ENCODE assay signal across 13 cellular contexts in genomic region chr1:29439615-29440014, GRCh38.
DNase-seq lines count a peak whose midpoint lies in the region; ATAC-seq and TF ChIP-seq lines count a peak whose summit lies in the region.
"Had no signal": no experiment of that assay in that cellular context is flagged by ENCODE, and none has a peak within 500 bp of the region (broad histone marks: within the 10 kb centered on the region; RNA-seq: fewer than 3 reads in every experiment).

No MANE protein-coding gene starts in this region.

- DNase-seq in activated effector memory CD4-positive, alpha-beta T cell treated with anti-CD3 and anti-CD28 coated beads, Interleukin-2, amount 50 U/mL, for 16 hours = peak; percentile 25
- no peak for DNase-seq in activated effector memory CD4-positive, alpha-beta T cell treated with Interleukin-2 at 50 U/mL for 16 hours
- peak; percentile 22 for DNase-seq in endodermal cell
- DNase-seq in renal cortical epithelial cell (ENCODE audit: low read depth) = peak; percentile 8
- no peak for DNase-seq in NCI-H524 (lab: John Stamatoyannopoulos, UW)
- DNase-seq in effector memory CD8-positive, alpha-beta T cell = no peak
- DNase-seq: ACHN; CD4-positive, CD25-positive, alpha-beta regulatory T cell; DMS53 had no signal

- H3K4me3 ChIP-seq in HEK293 (ENCODE audit: low read depth, low read length) (no peak overlapping the region), endodermal cell (ENCODE audit: low read length) (no peak overlapping the region)
- H3K4me3 ChIP-seq: BLaER1 treated with 17β-estradiol and CSF1 and Interleukin-3, amounts not matched to agents 10 nM and 100 nM had no signal

- H3K4me1 ChIP-seq in HEK293 (ENCODE audit: control insufficient read depth, insufficient read depth, low read length) (no peaks in the 10 kb centered on the region), endodermal cell (ENCODE audit: control insufficient read depth, insufficient read depth, low read length) (peaks cover 12% of the 10 kb centered on the region)

- H3K27me3 Mint-ChIP-seq in endodermal cell (ENCODE audit: insufficient read depth) = peaks cover 2% of the 10 kb centered on the region
- H3K27me3 Mint-ChIP-seq in effector memory CD8-positive, alpha-beta T cell = peaks cover 19 to 65% of the 10 kb centered on the region in 2 donors

- H3K27ac ChIP-seq in HEK293 (ENCODE audit: extremely low read depth, low read depth, low read length) (no peak overlapping the region), endodermal cell (ENCODE audit: low read depth, low read length) (no peak overlapping the region)
- H3K27ac ChIP-seq: BLaER1 treated with 17β-estradiol and CSF1 and Interleukin-3, amounts not matched to agents 10 nM and 100 nM had no signal

- no peaks in the 10 kb centered on the region for H3K36me3 ChIP-seq in HEK293 (ENCODE audit: control insufficient read depth in 2 of 2, insufficient read depth in 1 of 2, low read length in 2 of 2)
- no peaks in the 10 kb centered on the region for H3K36me3 ChIP-seq in endodermal cell (ENCODE audit: control insufficient read depth, insufficient read depth, low read length)
- H3K36me3 ChIP-seq: BLaER1 treated with 17β-estradiol and CSF1 and Interleukin-3, amounts not matched to agents 10 nM and 100 nM had no signal

- POLR2A ChIA-PET in HEK293 (lab: Yijun Ruan, JAX) = no interaction called here

- H3K9ac ChIP-seq in endodermal cell (ENCODE audit: extremely low read depth, low read length, poor library complexity, severe bottlenecking) = no peak overlapping the region
- H3K9ac ChIP-seq: BLaER1 treated with 17β-estradiol and CSF1 and Interleukin-3, amounts not matched to agents 10 nM and 100 nM had no signal

- H3K9me3 ChIP-seq in HEK293 (ENCODE audit: control insufficient read depth, insufficient read depth, low read depth, low read length) (no peaks in the 10 kb centered on the region), endodermal cell (ENCODE audit: control insufficient read depth, low read length) (no peaks in the 10 kb centered on the region)
- H3K9me3 ChIP-seq: BLaER1 treated with 17β-estradiol and CSF1 and Interleukin-3, amounts not matched to agents 10 nM and 100 nM had no signal

- no peaks in the 10 kb centered on the region for H3K9me3 Mint-ChIP-seq in endodermal cell
- no peaks in the 10 kb centered on the region for H3K9me3 Mint-ChIP-seq in effector memory CD8-positive, alpha-beta T cell

- no peak overlapping the region for H3K4me3 Mint-ChIP-seq in endodermal cell
- H3K4me3 Mint-ChIP-seq in effector memory CD8-positive, alpha-beta T cell = no peak overlapping the region
- H3K4me3 Mint-ChIP-seq: CD4-positive, CD25-positive, alpha-beta regulatory T cell had no signal

- H3K27me3 ChIP-seq in endodermal cell (ENCODE audit: control insufficient read depth, insufficient read depth, low read length, poor library complexity, severe bottlenecking) = no peaks in the 10 kb centered on the region
- H3K27me3 ChIP-seq: BLaER1 treated with 17β-estradiol and CSF1 and Interleukin-3, amounts not matched to agents 10 nM and 100 nM had no signal

- no peak for ATAC-seq in HG02885 (IDR thresholded peaks at IDR 0.05; ENCODE audit: poor library complexity, unreplicated experiment)
- no peak for ATAC-seq in effector memory CD8-positive, alpha-beta T cell (replicated peaks)
- ATAC-seq: HepG2 had no signal

- CTCF ChIA-PET in HEK293 (lab: Yijun Ruan, JAX) = interaction anchor here (0.8 kb wide), 1 partner anchor 100 kb away, joined by 3 read pairs; no protein-coding TSS in a partner anchor

- H3K4me1 Mint-ChIP-seq in endodermal cell = peaks cover 26% of the 10 kb centered on the region
- H3K4me1 Mint-ChIP-seq in effector memory CD8-positive, alpha-beta T cell (ENCODE audit: low read depth in 2 of 2) = no peaks in the 10 kb centered on the region
- H3K4me1 Mint-ChIP-seq: CD4-positive, CD25-positive, alpha-beta regulatory T cell had no signal

- no peaks in the 10 kb centered on the region for H3K36me3 Mint-ChIP-seq in endodermal cell (ENCODE audit: low read depth)
- peaks cover 2% of the 10 kb centered on the region for H3K36me3 Mint-ChIP-seq in effector memory CD8-positive, alpha-beta T cell (ENCODE audit: insufficient read depth)
- H3K36me3 Mint-ChIP-seq: CD4-positive, CD25-positive, alpha-beta regulatory T cell had no signal

- WGBS in endodermal cell (ENCODE audit: insufficient coverage in 1 of 2, insufficient read length in 1 of 2), 2 experiments = 80 to 90% methylated on average over 6 to 7 of the region's 7 CpGs

- no peak overlapping the region for H3K27ac Mint-ChIP-seq in endodermal cell
- no peak overlapping the region for H3K27ac Mint-ChIP-seq in effector memory CD8-positive, alpha-beta T cell
- H3K27ac Mint-ChIP-seq: CD4-positive, CD25-positive, alpha-beta regulatory T cell had no signal

- TF ChIP-seq CTCF in HEK293 (tag by site-specific recombination; IDR thresholded peaks at IDR 0.05) (no peak), endodermal cell (conservative IDR thresholded peaks at IDR 0.05) (no peak)

TF ChIP-seq in HEK293, 187 proteins besides CTCF, POLR2A, EP300 and RAD21:
- no peak for TF ChIP-seq ZNF202 (tag by site-specific recombination; IDR thresholded peaks at IDR 0.05; ENCODE audit: borderline replicate concordance)
- peak; percentile 90 for TF ChIP-seq ZFHX2 (tag by site-specific recombination; conservative IDR thresholded peaks at IDR 0.05)
- TF ChIP-seq EGR2 (tag by site-specific recombination; IDR thresholded peaks at IDR 0.05; ENCODE audit: low read depth) = peak; percentile 89

Comparison
In these comparisons a context has a peak if more than half of its experiments do, and no peak if none do; other contexts are left out.
1. DNase-seq: peak in activated effector memory CD4-positive, alpha-beta T cell treated with anti-CD3 and anti-CD28 coated beads, Interleukin-2, amount 50 U/mL, for 16 hours (single experiment), endodermal cell (single experiment) and renal cortical epithelial cell (single experiment); none in activated effector memory CD4-positive, alpha-beta T cell treated with Interleukin-2 at 50 U/mL for 16 hours (single experiment), NCI-H524 (0 of 2) and effector memory CD8-positive, alpha-beta T cell (0 of 3).